In genomic region chr9:134325813-134326753, GRCh38 we compare ENCODE assay signal across 7 cellular contexts. TPM values are rescaled to one million over a fixed set of nuclear protein-coding genes. Genes with fewer than 3 reads are reported as not detected.
A peak's percentile ranks its signal among the peaks of the same experiment; 100 is the strongest.
DNase-seq lines count a peak whose midpoint lies in the region; ATAC-seq, FAIRE-seq and TF ChIP-seq lines count a peak whose summit lies in the region.

TSS of gene RXRA (plus strand) at chr9:134326455. CDS start at chr9:134326632, 177 bp downstream.

- H3K27ac Mint-ChIP-seq in activated B cell treated with CpG ODN at 0.5 μM for 24 hours (no peak within 1 kb of the TSS), immature natural killer cell (peak within 1 kb of the TSS in 2 of 6 donors; percentile 30 to 58)
- H3K27ac Mint-ChIP-seq in central memory CD8-positive, alpha-beta T cell (ENCODE audit: low read depth): no peak within 1 kb of the TSS

- peaks cover 11% of the 10 kb centered on the region for H3K4me1 Mint-ChIP-seq in activated B cell treated with CpG ODN at 0.5 μM for 24 hours
- H3K4me1 Mint-ChIP-seq in central memory CD8-positive, alpha-beta T cell: peaks cover 28% of the 10 kb centered on the region
- peaks cover 6 to 10% of the 10 kb centered on the region in 2 donors for H3K4me1 Mint-ChIP-seq in immature natural killer cell

- H3K4me1 ChIP-seq in small intestine (ENCODE audit: control insufficient read depth in 2 of 2, insufficient read depth in 1 of 2, low read depth in 1 of 2, low read length in 1 of 2): peaks cover 6 to 17% of the 10 kb centered on the region in 2 donors

- H3K4me3 Mint-ChIP-seq in activated B cell treated with CpG ODN at 0.5 μM for 24 hours (peak within 1 kb of the TSS; percentile 80), immature natural killer cell (peak within 1 kb of the TSS; percentile 71 to 85 (median 76))
- H3K4me3 Mint-ChIP-seq in central memory CD8-positive, alpha-beta T cell: peak within 1 kb of the TSS; percentile 85

- no peak for TF ChIP-seq POLR2A in GM12891 (IDR thresholded peaks at IDR 0.05; ENCODE audit: low read depth, low read length)

- no peaks in the 10 kb centered on the region for H3K9me3 ChIP-seq in small intestine (ENCODE audit: control insufficient read depth, low read depth)

- ATAC-seq in activated B cell treated with CpG ODN at 0.5 μM for 24 hours (ENCODE audit: low read depth): peak; percentile 72
- peak; percentile 54 for ATAC-seq in central memory CD8-positive, alpha-beta T cell (replicated peaks; ENCODE audit: extremely low read depth, poor library complexity, severe bottlenecking)
- ATAC-seq in GM18519 (IDR thresholded peaks at IDR 0.05; ENCODE audit: low FRiP score, unreplicated experiment): no peak

- peak; percentile 78 for DNase-seq in GM12891 (ENCODE audit: insufficient read length, low spot score)
- DNase-seq in NCI-H1092 treated with DMSO at 0.1 percent for 48 hours (lab: John Stamatoyannopoulos, UW): peak; percentile 38
- DNase-seq in activated B cell treated with CpG ODN at 0.5 μM for 24 hours: peak; percentile 58
- peak; percentile 36 to 43 for DNase-seq in central memory CD8-positive, alpha-beta T cell (ENCODE audit: low spot score in 2 of 2)
- peak; percentile 58 to 66 (median 62) for DNase-seq in immature natural killer cell
- peak; percentile 87 for DNase-seq in small intestine

- no peaks in the 10 kb centered on the region for H3K36me3 ChIP-seq in small intestine (ENCODE audit: control insufficient read depth in 2 of 2, insufficient read depth in 2 of 2, low read length in 2 of 2)

- peak within 1 kb of the TSS; percentile 99 for H3K27ac ChIP-seq in small intestine (ENCODE audit: low read depth in 1 of 2, low read length in 1 of 2)

- FAIRE-seq in GM12891 (lab: Jason Lieb, UNC): peak; percentile 41
- no peak for FAIRE-seq in small intestine (lab: Jason Lieb, UNC)

- peak within 1 kb of the TSS; percentile 71 to 88 for H3K4me3 ChIP-seq in small intestine (ENCODE audit: low read depth in 1 of 2, low read length in 2 of 2)

- H3K9me3 Mint-ChIP-seq in activated B cell treated with CpG ODN at 0.5 μM for 24 hours (no peaks in the 10 kb centered on the region), immature natural killer cell (no peaks in the 10 kb centered on the region)
- no peaks in the 10 kb centered on the region for H3K9me3 Mint-ChIP-seq in central memory CD8-positive, alpha-beta T cell

- TF ChIP-seq CTCF in activated B cell treated with CpG ODN at 0.5 μM for 24 hours (IDR thresholded peaks at IDR 0.05): no peak

- WGBS in small intestine, 3 donors: 1 to 2% (median 1%) methylated on average over 22 to 164 of the region's 164 CpGs

- intact Hi-C loops in activated B cell treated with CpG ODN at 0.5 μM for 24 hours (cut with micrococcal nuclease): loop anchor here (2.0 to 10.0 kb wide), 4 partner anchors 66 to 259 kb away; partner anchors contain the start of gene BRD3

- no peaks in the 10 kb centered on the region for H3K27me3 Mint-ChIP-seq in activated B cell treated with CpG ODN at 0.5 μM for 24 hours
- no peaks in the 10 kb centered on the region for H3K27me3 Mint-ChIP-seq in central memory CD8-positive, alpha-beta T cell
- peaks cover 0 to 9% (median 5%) of the 10 kb centered on the region in 3 donors for H3K27me3 Mint-ChIP-seq in immature natural killer cell (ENCODE audit: low read depth in 3 of 3)

- CTCF ChIA-PET in activated B cell treated with CpG ODN at 0.5 μM for 24 hours (lab: Charles Lee): no interaction called here

- H3K27me3 ChIP-seq in small intestine (ENCODE audit: control insufficient read depth in 2 of 2, insufficient read depth in 2 of 2, low read length in 2 of 2): no peaks in the 10 kb centered on the region

- POLR2A ChIA-PET in activated B cell treated with CpG ODN at 0.5 μM for 24 hours (lab: Charles Lee): interaction anchor here (0.9 to 1.4 kb wide), 3 partner anchors 66 to 161 kb away, joined by 3 to 5 read pairs (median 3); partner anchors contain the start of gene RNU6ATAC

- H3K36me3 Mint-ChIP-seq in activated B cell treated with CpG ODN at 0.5 μM for 24 hours (ENCODE audit: low read depth) (no peaks in the 10 kb centered on the region), immature natural killer cell (no peaks in the 10 kb centered on the region)
- H3K36me3 Mint-ChIP-seq in central memory CD8-positive, alpha-beta T cell (ENCODE audit: insufficient read depth): peaks cover 10% of the 10 kb centered on the region

TF ChIP-seq in GM12891, 5 proteins besides CTCF, POLR2A, EP300 and RAD21:
- no peak for TF ChIP-seq POU2F2 (IDR thresholded peaks at IDR 0.05; ENCODE audit: low read depth, low read length)
- TF ChIP-seq POLR2AphosphoS5 (IDR thresholded peaks at IDR 0.05; ENCODE audit: low read depth, low read length): no peak
- TF ChIP-seq SPI1 (IDR thresholded peaks at IDR 0.05; ENCODE audit: low read depth, low read length): no peak
- TF ChIP-seq TAF1 (IDR thresholded peaks at IDR 0.05; ENCODE audit: low read depth, low read length): no peak
- no peak for TF ChIP-seq PAX5 (IDR thresholded peaks at IDR 0.05; ENCODE audit: insufficient read depth, low read length, severe bottlenecking)

RNA-seq across cellular contexts. Expression of gene RXRA, which starts in this region (rescaled TPM):
- polyA plus RNA-seq in GM12891 (2012; ENCODE audit: low read depth, missing spikeins): 28.3 TPM
- total RNA-seq in activated B cell treated with CpG ODN at 0.5 μM for 24 hours: 4.6 and 5.0 TPM in 2 replicates
- 1 to 10 TPM; 1.0 to 4.4 (median 1.9) TPM for polyA plus RNA-seq in immature natural killer cell
- 10 to 100 TPM; 30.8 to 48.3 (median 34.7) TPM for polyA plus RNA-seq in small intestine

Comparison
In these comparisons a context has a peak if more than half of its experiments do, and no peak if none do; other contexts are left out.
1. RNA of gene RXRA (polyA plus RNA-seq): 30.8 to 48.3 TPM in small intestine; 1.0 to 4.4 TPM in immature natural killer cell; every median in the first group is over 4 times any median in the second.
2. Peak in every context shown above with its lines, with median percentiles within 50 percentile points of each other: DNase-seq and H3K4me3 Mint-ChIP-seq.